Comparison of ENCODE assay signal across 8 cellular contexts in the genomic region with DNA sequence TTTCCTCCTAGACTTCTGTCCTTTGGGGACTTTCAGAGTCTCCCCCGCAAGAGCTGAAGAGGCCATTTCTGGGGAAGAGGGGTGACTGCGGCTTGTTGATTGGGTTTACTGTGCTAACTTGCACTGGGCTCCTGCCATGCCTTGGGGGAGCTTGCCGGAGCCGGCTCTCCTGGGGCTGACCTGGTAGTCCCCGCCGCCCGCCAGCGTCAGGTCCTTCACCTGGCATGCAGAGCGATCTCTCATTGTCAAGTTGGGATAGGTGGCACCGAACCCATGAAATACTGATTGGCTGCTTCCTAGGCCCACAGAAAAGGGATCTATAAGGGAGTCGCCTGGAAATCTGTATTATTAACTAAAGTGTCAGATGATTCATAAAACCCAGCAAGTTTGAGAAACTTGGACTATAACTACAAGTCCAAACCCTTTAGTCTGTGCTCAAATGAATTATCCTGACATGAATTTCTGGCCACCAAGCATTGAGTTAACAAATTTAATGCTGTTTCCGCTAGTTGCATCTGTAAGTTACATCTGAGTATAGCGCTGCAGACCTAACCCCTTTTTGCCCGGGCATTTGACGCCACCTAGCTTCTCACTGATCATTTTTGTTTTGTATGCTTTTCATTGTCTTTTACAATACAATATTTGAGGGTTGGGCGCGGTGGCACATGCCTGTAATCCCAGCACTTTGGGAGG. TPM values are rescaled to one million over a fixed set of nuclear protein-coding genes. Genes with fewer than 3 reads are reported as not detected.
DNase-seq lines count a peak whose midpoint lies in the region; ATAC-seq and TF ChIP-seq lines count a peak whose summit lies in the region.

No MANE protein-coding gene starts in this region.

- TF ChIP-seq CTCF in Panc1 (IDR thresholded peaks at IDR 0.05): peak; percentile 74
- TF ChIP-seq CTCF in cardiac muscle cell (IDR thresholded peaks at IDR 0.05; ENCODE audit: low read depth, low read length): peak; percentile 36
- TF ChIP-seq CTCF in psoas muscle (IDR thresholded peaks at IDR 0.05): no peak

- in situ Hi-C loops in Panc1 (cut with HindIII; ENCODE audit: low pct_unique_long_range_greater_than_20kb, low sequenced_read_pairs): no loop called here

- peak; percentile 31 for ATAC-seq in GM21526 (IDR thresholded peaks at IDR 0.05; ENCODE audit: low FRiP score, unreplicated experiment)
- peak; percentile 75 for ATAC-seq in Panc1
- ATAC-seq in psoas muscle: peak; percentile 17 to 38 (median 26)

- TSS peak; percentile 97 for BruUV-seq in Panc1 (replicated peaks; lab: Mats Ljungman, UMichigan)

- peak overlapping the region; percentile 95 for H3K4me3 Mint-ChIP-seq in activated naive CD4-positive, alpha-beta T cell treated with anti-CD3 and anti-CD28 coated beads for 36 hours

- no peaks in the 10 kb centered on the region for H3K27me3 ChIP-seq in Panc1 (ENCODE audit: control insufficient read depth, insufficient read depth, low read length)
- no peaks in the 10 kb centered on the region for H3K27me3 ChIP-seq in cardiac muscle cell
- H3K27me3 ChIP-seq in psoas muscle (ENCODE audit: insufficient read depth in 3 of 3, low read length in 2 of 3): no peaks in the 10 kb centered on the region

- no peaks in the 10 kb centered on the region for H3K9me3 ChIP-seq in Panc1 (ENCODE audit: control insufficient read depth, insufficient read depth, low read depth, low read length)
- no peaks in the 10 kb centered on the region for H3K9me3 ChIP-seq in cardiac muscle cell (ENCODE audit: low read depth)
- no peaks in the 10 kb centered on the region for H3K9me3 ChIP-seq in psoas muscle

- H3K27ac ChIP-seq in Panc1 (ENCODE audit: low read length) (peak overlapping the region; percentile 94), cardiac muscle cell (peak overlapping the region; percentile 86), psoas muscle (peak overlapping the region; percentile 96)

- peak overlapping the region; percentile 91 for H3K27ac Mint-ChIP-seq in activated naive CD4-positive, alpha-beta T cell treated with anti-CD3 and anti-CD28 coated beads for 36 hours

- DNase-seq in DMS114 treated with DMSO at 0.1 percent for 48 hours (lab: John Stamatoyannopoulos, UW; ENCODE audit: unreplicated experiment) (peak; percentile 78), HuH-7.5 (ENCODE audit: low spot score) (peak; percentile 75), Panc1 (ENCODE audit: low read depth, low spot score) (peak; percentile 76), cardiac muscle cell (ENCODE audit: low read depth in 1 of 2, low spot score in 1 of 2) (peak; percentile 47 to 69), psoas muscle (no peak), H4 (ENCODE audit: low spot score) (no peak)
- peak; percentile 81 for DNase-seq in activated naive CD4-positive, alpha-beta T cell treated with anti-CD3 and anti-CD28 coated beads for 36 hours

- intact Hi-C loops in Panc1 (cut with micrococcal nuclease; ENCODE audit: unreplicated experiment): loop anchor here (5.0 kb wide), 1 partner anchor 42 kb away; no protein-coding TSS in a partner anchor
- intact Hi-C loops in activated naive CD4-positive, alpha-beta T cell treated with anti-CD3 and anti-CD28 coated beads for 36 hours (cut with micrococcal nuclease): loop anchor here (1.0 to 5.0 kb wide), 9 partner anchors 15 to 438 kb away; a partner anchor contains a TSS
- intact Hi-C loops in psoas muscle (cut with DNase I): no loop called here

- peaks cover 30% of the 10 kb centered on the region for H3K4me1 Mint-ChIP-seq in activated naive CD4-positive, alpha-beta T cell treated with anti-CD3 and anti-CD28 coated beads for 36 hours (ENCODE audit: low read depth)

- peaks cover 20% of the 10 kb centered on the region for H3K36me3 Mint-ChIP-seq in activated naive CD4-positive, alpha-beta T cell treated with anti-CD3 and anti-CD28 coated beads for 36 hours (ENCODE audit: low read depth)

- no peaks in the 10 kb centered on the region for H3K27me3 Mint-ChIP-seq in activated naive CD4-positive, alpha-beta T cell treated with anti-CD3 and anti-CD28 coated beads for 36 hours (ENCODE audit: low read depth)

- H3K4me3 ChIP-seq in Panc1 (ENCODE audit: low read depth in 2 of 2, low read length in 2 of 2) (peak overlapping the region; percentile 71 to 99), cardiac muscle cell (peak overlapping the region; percentile 75), psoas muscle (peak overlapping the region; percentile 94)

- WGBS in psoas muscle, 3 donors: 10 to 12% (median 12%) methylated on average over 17 of the region's 17 CpGs

- H3K4me1 ChIP-seq in Panc1 (ENCODE audit: control insufficient read depth, insufficient read depth, low read length): peaks cover 15% of the 10 kb centered on the region
- no peaks in the 10 kb centered on the region for H3K4me1 ChIP-seq in cardiac muscle cell (ENCODE audit: low read depth)
- H3K4me1 ChIP-seq in psoas muscle: peaks cover 19% of the 10 kb centered on the region

- H3K36me3 ChIP-seq in Panc1 (ENCODE audit: control insufficient read depth, insufficient read depth, low read length) (peaks cover 2% of the 10 kb centered on the region; the same call in 1 of the 2 replicates), cardiac muscle cell (no peaks in the 10 kb centered on the region), psoas muscle (ENCODE audit: insufficient read depth in 1 of 2, low read depth in 1 of 2) (no peaks in the 10 kb centered on the region)

- POLR2A ChIA-PET in Panc1 (lab: Charles Lee): no interaction called here

- no peaks in the 10 kb centered on the region for H3K9me3 Mint-ChIP-seq in activated naive CD4-positive, alpha-beta T cell treated with anti-CD3 and anti-CD28 coated beads for 36 hours

- CTCF ChIA-PET in Panc1 (lab: Charles Lee): interaction anchor here (0.7 to 1.4 kb wide), 3 partner anchors 8 to 42 kb away, joined by 3 read pairs; no protein-coding TSS in a partner anchor
- CTCF ChIA-PET in activated naive CD4-positive, alpha-beta T cell treated with anti-CD3 and anti-CD28 coated beads for 36 hours (lab: Charles Lee): interaction anchor here (0.6 to 3.9 kb wide), 19 partner anchors 10 to 610 kb away, joined by 3 to 38 read pairs (median 4); a partner anchor contains a TSS

RNA-seq across cellular contexts. Expression of a gene that starts 0.6 kb away (rescaled TPM):
- total RNA-seq in Panc1 (2021; ENCODE audit: unreplicated experiment) (56.0 TPM), cardiac muscle cell (116 and 130 TPM in 2 replicates), psoas muscle (10 to 100 TPM; 41.6 to 51.0 (median 43.8) TPM)
- 58.5 TPM for polyA plus RNA-seq in Panc1 (2012; ENCODE audit: insufficient read length)
- total RNA-seq in activated naive CD4-positive, alpha-beta T cell treated with anti-CD3 and anti-CD28 coated beads for 36 hours: 10 to 100 TPM; 46.1 to 46.8 TPM
- polyA plus RNA-seq in cardiac muscle cell (83.9 and 105 TPM in 2 replicates), psoas muscle (10 to 100 TPM; 45.0 to 95.9 (median 87.3) TPM)
- 161 and 188 TPM in 2 replicates for total RNA-seq in H4 (2014; rRNA removed; shearing (Covaris generic))

RNA-seq across cellular contexts. Expression of a gene that starts 7.1 kb away (rescaled TPM):
- total RNA-seq in Panc1 (2021; ENCODE audit: unreplicated experiment): 17.0 TPM
- 19.5 TPM for polyA plus RNA-seq in Panc1 (2012; ENCODE audit: insufficient read length)
- 1 to 10 TPM; 1.1 TPM for total RNA-seq in activated naive CD4-positive, alpha-beta T cell treated with anti-CD3 and anti-CD28 coated beads for 36 hours
- 14.0 and 17.1 TPM in 2 replicates for total RNA-seq in cardiac muscle cell
- 9.5 and 12.5 TPM in 2 replicates for polyA plus RNA-seq in cardiac muscle cell
- 1 to 10 TPM; 3.5 to 8.0 (median 3.9) TPM for total RNA-seq in psoas muscle
- 1 to 10 TPM; 3.7 to 4.4 (median 3.8) TPM for polyA plus RNA-seq in psoas muscle
- 5.1 and 5.8 TPM in 2 replicates for total RNA-seq in H4 (2014; rRNA removed; shearing (Covaris generic))

RNA-seq across cellular contexts. Expression of a gene that starts 15.1 kb away (rescaled TPM):
- total RNA-seq in Panc1 (2021; ENCODE audit: unreplicated experiment): 52.1 TPM
- 31.4 TPM for polyA plus RNA-seq in Panc1 (2012; ENCODE audit: insufficient read length)
- total RNA-seq in activated naive CD4-positive, alpha-beta T cell treated with anti-CD3 and anti-CD28 coated beads for 36 hours: 10 to 100 TPM; 28.5 to 33.1 TPM
- 16.8 and 20.2 TPM in 2 replicates for total RNA-seq in cardiac muscle cell
- polyA plus RNA-seq in cardiac muscle cell: 28.0 and 29.4 TPM in 2 replicates
- 10 to 100 TPM; 17.1 to 21.9 (median 19.0) TPM for total RNA-seq in psoas muscle
- 10 to 100 TPM; 29.5 to 40.9 (median 31.5) TPM for polyA plus RNA-seq in psoas muscle
- 33.7 and 51.0 TPM in 2 replicates for total RNA-seq in H4 (2014; rRNA removed; shearing (Covaris generic))

Comparison
In these comparisons a context has a peak if more than half of its experiments do, and no peak if none do; other contexts are left out.
1. DNase-seq: peak in DMS114 treated with DMSO at 0.1 percent for 48 hours (single experiment), HuH-7.5 (single experiment), Panc1 (single experiment), activated naive CD4-positive, alpha-beta T cell treated with anti-CD3 and anti-CD28 coated beads for 36 hours (single experiment) and cardiac muscle cell (2 of 2); none in psoas muscle (0 of 2) and H4 (single experiment).
2. intact Hi-C loops: an anchor here in Panc1 (5.0 kb wide) and activated naive CD4-positive, alpha-beta T cell treated with anti-CD3 and anti-CD28 coated beads for 36 hours (1.0 to 5.0 kb wide); none called in psoas muscle.
3. Peak in every context shown above with its lines, with median percentiles within 50 percentile points of each other: ATAC-seq, H3K27ac ChIP-seq and H3K4me3 ChIP-seq.